ENCODE assay signal across 1 cellular context in genomic region chr19:42075616-42076374, GRCh38.
TF ChIP-seq lines count a peak whose summit lies in the region.

TSS of gene ZNF574 (plus strand) at chr19:42076166. CDS start at chr19:42078607, 2,441 bp downstream.

TF ChIP-seq in K562, 482 proteins besides CTCF, POLR2A, EP300 and RAD21 (continued from another document and continues in another):
- no peak for TF ChIP-seq RBM39 (optimal IDR thresholded peaks at IDR 0.05; ENCODE audit: low read depth, low read length)
- TF ChIP-seq ETS2 (tag; IDR thresholded peaks at IDR 0.05; ENCODE audit: borderline replicate concordance, poor library complexity, severe bottlenecking) = no peak
- TF ChIP-seq MYNN (IDR thresholded peaks at IDR 0.05) = no peak
- no peak for TF ChIP-seq MYNN (CRISPR knock-in tag; IDR thresholded peaks at IDR 0.05)
- TF ChIP-seq FOS (IDR thresholded peaks at IDR 0.05; ENCODE audit: extremely low read depth, insufficient read length) = peak; percentile 99
- peak; percentile 89 for TF ChIP-seq PKNOX1 (IDR thresholded peaks at IDR 0.05)
- TF ChIP-seq SLC30A9 (CRISPR knock-in tag; IDR thresholded peaks at IDR 0.05) = no peak
- no peak for TF ChIP-seq HNRNPK (IDR thresholded peaks at IDR 0.05; ENCODE audit: low read depth, low read length, poor library complexity, severe bottlenecking)
- TF ChIP-seq MAX (CRISPR knock-in tag; IDR thresholded peaks at IDR 0.05) = peak; percentile 83
- TF ChIP-seq KLF10 (CRISPR knock-in tag; IDR thresholded peaks at IDR 0.05) = no peak
- no peak for TF ChIP-seq PHTF2 (CRISPR knock-in tag; IDR thresholded peaks at IDR 0.05)
- TF ChIP-seq CBX5 (IDR thresholded peaks at IDR 0.05; ENCODE audit: borderline replicate concordance, low read depth) = no peak
- peak; percentile 90 for TF ChIP-seq NFYB (IDR thresholded peaks at IDR 0.05; ENCODE audit: extremely low read depth, insufficient read length)
- TF ChIP-seq ZNF23 (CRISPR knock-in tag; IDR thresholded peaks at IDR 0.05) = no peak
- TF ChIP-seq MCM5 (IDR thresholded peaks at IDR 0.05; ENCODE audit: low read depth) = no peak
- TF ChIP-seq YBX1 (IDR thresholded peaks at IDR 0.05) = no peak
- no peak for TF ChIP-seq CBFA2T3 (IDR thresholded peaks at IDR 0.05)
- no peak for TF ChIP-seq PTBP1 (IDR thresholded peaks at IDR 0.05; ENCODE audit: low read depth, low read length)
- TF ChIP-seq CCNT2 (IDR thresholded peaks at IDR 0.05; ENCODE audit: borderline replicate concordance, extremely low read depth, insufficient read length, low read depth, low read length) = peak; percentile 79
- TF ChIP-seq KAT2B (IDR thresholded peaks at IDR 0.05; ENCODE audit: low read depth, low read length) = no peak
- TF ChIP-seq SP2 (IDR thresholded peaks at IDR 0.05; ENCODE audit: extremely low read depth, low read depth, low read length, poor library complexity, severe bottlenecking) = peak; percentile 88
- no peak for TF ChIP-seq HINFP (tag; conservative IDR thresholded peaks at IDR 0.05; ENCODE audit: low read depth)
- TF ChIP-seq ZNF77 (CRISPR knock-in tag; IDR thresholded peaks at IDR 0.05) = no peak
- no peak for TF ChIP-seq ZFP91 (CRISPR knock-in tag; IDR thresholded peaks at IDR 0.05)
- TF ChIP-seq ZNF76 (CRISPR knock-in tag; IDR thresholded peaks at IDR 0.05; ENCODE audit: borderline replicate concordance) = no peak
- no peak for TF ChIP-seq ILF3 (IDR thresholded peaks at IDR 0.05; ENCODE audit: borderline replicate concordance)
- TF ChIP-seq BCOR (IDR thresholded peaks at IDR 0.05) = no peak; the same call in 1 of the 2 replicates
- no peak for TF ChIP-seq ARNT (IDR thresholded peaks at IDR 0.05)
- TF ChIP-seq KLF16 (IDR thresholded peaks at IDR 0.05) = no peak
- TF ChIP-seq EP400 (IDR thresholded peaks at IDR 0.05) = peak; percentile 99
- peak; percentile 99 for TF ChIP-seq NEUROD1 (IDR thresholded peaks at IDR 0.05; ENCODE audit: borderline replicate concordance, low read depth, low read length, partially characterized antibody)
- no peak; the same call in 1 of the 2 replicates for TF ChIP-seq MEF2D (tag; conservative IDR thresholded peaks at IDR 0.05; ENCODE audit: low read depth)
- TF ChIP-seq DEAF1 (CRISPR knock-in tag; IDR thresholded peaks at IDR 0.05) = no peak
- no peak for TF ChIP-seq ZBTB9 (CRISPR knock-in tag; IDR thresholded peaks at IDR 0.05)
- no peak for TF ChIP-seq KLF6 (CRISPR knock-in tag; IDR thresholded peaks at IDR 0.05; ENCODE audit: borderline replicate concordance)
- TF ChIP-seq ZBTB5 (IDR thresholded peaks at IDR 0.05) = no peak
- TF ChIP-seq ZNF217 (CRISPR knock-in tag; IDR thresholded peaks at IDR 0.05) = no peak
- peak; percentile 92; the same call in 1 of the 2 replicates for TF ChIP-seq NBN (IDR thresholded peaks at IDR 0.05; ENCODE audit: low read depth)
- TF ChIP-seq ATF1 (CRISPR knock-in tag; IDR thresholded peaks at IDR 0.05) = no peak; the same call in 1 of the 2 replicates
- peak; percentile 94 for TF ChIP-seq ATF1 (tag; IDR thresholded peaks at IDR 0.05)
- TF ChIP-seq TBL1XR1 (IDR thresholded peaks at IDR 0.05; ENCODE audit: low read length in 2 of 2) = no peak
- no peak for TF ChIP-seq ZNF280A (IDR thresholded peaks at IDR 0.05; ENCODE audit: low read depth, partially characterized antibody)
- no peak for TF ChIP-seq NKRF (IDR thresholded peaks at IDR 0.05; ENCODE audit: borderline replicate concordance)
- TF ChIP-seq ZNF436 (CRISPR knock-in tag; IDR thresholded peaks at IDR 0.05) = no peak
- peak; percentile 97 for TF ChIP-seq OTX1 (CRISPR knock-in tag; IDR thresholded peaks at IDR 0.05)
- no peak for TF ChIP-seq ZC3H11A (IDR thresholded peaks at IDR 0.05; ENCODE audit: low read depth, low read length)
- no peak for TF ChIP-seq ZNF696 (CRISPR knock-in tag; conservative IDR thresholded peaks at IDR 0.05)
- TF ChIP-seq SMARCA4 (IDR thresholded peaks at IDR 0.05) = no peak; the same call in 1 of the 2 replicates
- TF ChIP-seq KDM2B (CRISPR knock-in tag; IDR thresholded peaks at IDR 0.05) = no peak
- peak; percentile 63 for TF ChIP-seq HNRNPL (IDR thresholded peaks at IDR 0.05; ENCODE audit: low read depth, low read length)
- peak; percentile 98 for TF ChIP-seq POLR2B (IDR thresholded peaks at IDR 0.05; ENCODE audit: low read depth, partially characterized antibody)
- no peak for TF ChIP-seq RFX5 (IDR thresholded peaks at IDR 0.05; ENCODE audit: low read depth, low read length)
- TF ChIP-seq TCF3 (CRISPR knock-in tag; IDR thresholded peaks at IDR 0.05) = no peak
- no peak for TF ChIP-seq ZNF384 (IDR thresholded peaks at IDR 0.05; ENCODE audit: low read depth, low read length)
- TF ChIP-seq TCF7 (IDR thresholded peaks at IDR 0.05; ENCODE audit: borderline replicate concordance) = no peak
- TF ChIP-seq TAF15 (IDR thresholded peaks at IDR 0.05; ENCODE audit: low read depth, low read length) = no peak
- TF ChIP-seq FUS (optimal IDR thresholded peaks at IDR 0.05; ENCODE audit: low read depth, low read length) = no peak
- no peak for TF ChIP-seq U2AF1 (optimal IDR thresholded peaks at IDR 0.05; ENCODE audit: low read depth, low read length)
- peak; percentile 48; the same call in 1 of the 2 replicates for TF ChIP-seq GABPB2 (CRISPR knock-in tag; conservative IDR thresholded peaks at IDR 0.05)
- TF ChIP-seq TAF9B (IDR thresholded peaks at IDR 0.05; ENCODE audit: partially characterized antibody) = peak; percentile 91
- peak; percentile 92 for TF ChIP-seq ELF4 (CRISPR knock-in tag; IDR thresholded peaks at IDR 0.05)
- peak; percentile 4; the same call in 1 of the 2 replicates for TF ChIP-seq USF1 (CRISPR knock-in tag; IDR thresholded peaks at IDR 0.05)
- TF ChIP-seq PHF8 (IDR thresholded peaks at IDR 0.05; ENCODE audit: borderline replicate concordance, low read length) = peak; percentile 99
- TF ChIP-seq TEAD4 (IDR thresholded peaks at IDR 0.05; ENCODE audit: low read length) = peak; percentile 49
- TF ChIP-seq TEAD4 (CRISPR knock-in tag; IDR thresholded peaks at IDR 0.05; ENCODE audit: borderline replicate concordance) = no peak
